ENCODE assay signal across 16 cellular contexts in the genomic region with DNA sequence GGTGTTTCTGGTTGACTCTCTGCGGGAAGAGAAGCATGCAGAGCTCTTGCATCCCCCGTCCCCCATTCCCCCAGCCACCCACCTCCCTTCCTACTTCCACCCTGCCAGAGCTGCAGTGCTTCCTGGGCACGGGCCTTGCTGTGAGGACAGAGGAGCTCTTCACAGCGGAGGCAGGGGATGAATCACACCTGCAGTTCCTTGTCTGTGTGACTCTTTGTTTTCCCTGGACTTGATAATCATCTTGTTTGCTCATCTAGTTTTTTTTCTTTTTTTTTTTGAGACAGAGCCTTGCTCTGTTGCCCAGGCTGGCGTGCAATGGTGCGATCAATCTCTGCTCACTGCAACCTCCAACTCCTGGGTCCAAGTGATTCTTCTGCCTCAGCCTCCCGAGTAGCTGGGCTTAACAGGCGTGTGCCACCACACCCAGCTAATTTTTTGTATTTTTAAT. TPM values are rescaled to one million over a fixed set of nuclear protein-coding genes. Genes with fewer than 3 reads are reported as not detected.
DNase-seq lines count a peak whose midpoint lies in the region; ATAC-seq, FAIRE-seq and TF ChIP-seq lines count a peak whose summit lies in the region.
"Had no signal": no experiment of that assay in that cellular context is flagged by ENCODE, and none has a peak within 500 bp of the region (broad histone marks: within the 10 kb centered on the region; RNA-seq: fewer than 3 reads in every experiment).

No MANE protein-coding gene starts in this region.

- H3K4me3 ChIP-seq in K562, result no peak overlapping the region
- no peak overlapping the region for H3K4me3 ChIP-seq in keratinocyte (ENCODE audit: control insufficient read depth in 2 of 3, extremely low read depth in 1 of 3, insufficient read depth in 2 of 3, low read depth in 1 of 3, low read length in 3 of 3)
- H3K4me3 ChIP-seq: body of pancreas, heart right ventricle, left ventricle myocardium inferior, testis had no signal

- H3K9ac ChIP-seq in K562 (ENCODE audit: insufficient read depth in 1 of 2, low read depth in 2 of 2, low read length in 2 of 2), result no peak overlapping the region; a peak in 1 of 4 replicates
- no peak overlapping the region for H3K9ac ChIP-seq in keratinocyte (ENCODE audit: control insufficient read depth, extremely low read depth, insufficient read depth, low read length)

- intact Hi-C loops in cardiac septum (cut with DNase I), result no loop called here
- intact Hi-C loops in Right ventricle myocardium superior (cut with DNase I), result no loop called here
- intact Hi-C loops in K562 (cut with micrococcal nuclease), result no loop called here

- no peaks in the 10 kb centered on the region for H4K20me1 ChIP-seq in K562 (replicated peaks; ENCODE audit: control insufficient read depth, insufficient read depth, low read length)
- H4K20me1 ChIP-seq in keratinocyte (ENCODE audit: control insufficient read depth, extremely low read depth, insufficient read depth, low read length), result no peaks in the 10 kb centered on the region

- H3K9me1 ChIP-seq in K562 (ENCODE audit: control insufficient read depth, insufficient read depth, low read length) (no peaks in the 10 kb centered on the region), keratinocyte (ENCODE audit: control insufficient read depth, extremely low read depth, insufficient read depth, low read length) (no peaks in the 10 kb centered on the region)

- ATAC-seq in Right ventricle myocardium superior (ENCODE audit: poor library complexity), result no peak
- ATAC-seq in K562, result no peak
- no peak for ATAC-seq in HG03565 (IDR thresholded peaks at IDR 0.05; ENCODE audit: unreplicated experiment)
- ATAC-seq in GM21825 (IDR thresholded peaks at IDR 0.05; ENCODE audit: unreplicated experiment), result no peak
- no peak for ATAC-seq in HG03135 (IDR thresholded peaks at IDR 0.05; ENCODE audit: unreplicated experiment)
- no peak for ATAC-seq in HG03097 (IDR thresholded peaks at IDR 0.05; ENCODE audit: low FRiP score, unreplicated experiment)
- ATAC-seq: body of pancreas, heart right ventricle had no signal

- TF ChIP-seq RAD21 in K562 (CRISPR knock-in tag; conservative IDR thresholded peaks at IDR 0.05 in 1 of 2, IDR thresholded peaks at IDR 0.05 in 1 of 2), result no peak

- H2AFZ ChIP-seq in K562 (ENCODE audit: low read depth, low read length) (no peak overlapping the region), keratinocyte (ENCODE audit: control insufficient read depth, low read length) (no peak overlapping the region)

- in situ Hi-C loops in K562 (cut with MboI), result no loop called here

- H3K36me3 ChIP-seq in K562 (ENCODE audit: control insufficient read depth, insufficient read depth, low read length) (no peaks in the 10 kb centered on the region), keratinocyte (ENCODE audit: control insufficient read depth in 2 of 2, extremely low read depth in 1 of 2, insufficient read depth in 2 of 2, low read length in 2 of 2) (peaks cover 0 to 1% of the 10 kb centered on the region in 2 experiments)

- dilution Hi-C loops in keratinocyte (cut with MboI; ENCODE audit: extremely low pct_ligation_motif_present, low sequenced_read_pairs), result no loop called here

- BruUV-seq in K562 (replicated peaks; lab: Mats Ljungman, UMichigan), result no TSS peak

- TF ChIP-seq EP300 in K562 (IDR thresholded peaks at IDR 0.05; ENCODE audit: low read length), result no peak

- no peaks in the 10 kb centered on the region for H3K27me3 ChIP-seq in K562 (ENCODE audit: control insufficient read depth in 2 of 2, insufficient read depth in 2 of 2, low read length in 2 of 2)
- no peaks in the 10 kb centered on the region for H3K27me3 ChIP-seq in keratinocyte (ENCODE audit: control insufficient read depth, extremely low read depth, insufficient read depth, low read length)
- H3K27me3 ChIP-seq: body of pancreas, heart right ventricle, testis had no signal

- no peak for TF ChIP-seq CTCF in K562 (IDR thresholded peaks at IDR 0.05 in 2 of 3, conservative IDR thresholded peaks at IDR 0.05 in 1 of 3; ENCODE audit: insufficient read depth in 2 of 3, low read depth in 1 of 3, low read length in 3 of 3)
- TF ChIP-seq CTCF in keratinocyte (optimal IDR thresholded peaks at IDR 0.05 in 1 of 3, IDR thresholded peaks at IDR 0.05 in 1 of 3, conservative IDR thresholded peaks at IDR 0.05 in 1 of 3; ENCODE audit: extremely low read depth in 1 of 3, insufficient read depth in 2 of 3, low read length in 3 of 3), result no peak

- 13% methylated on average over 5 of the region's 8 CpGs for WGBS in K562 (ENCODE audit: insufficient coverage, low coverage, missing lambda C conversion rate)

- no peaks in the 10 kb centered on the region; the same call in 1 of the 2 replicates for H3K9me3 ChIP-seq in K562 (replicated peaks; ENCODE audit: control insufficient read depth, insufficient read depth, low read depth, low read length)
- H3K9me3 ChIP-seq in keratinocyte (ENCODE audit: control insufficient read depth, low read depth, low read length), result no peaks in the 10 kb centered on the region
- H3K9me3 ChIP-seq: body of pancreas, testis had no signal

- FAIRE-seq in K562 (lab: Jason Lieb, UNC), result no peak
- peak; percentile 81 for FAIRE-seq in keratinocyte (lab: Jason Lieb, UNC)
- FAIRE-seq: RCC 7860 had no signal

- POLR2A ChIA-PET in K562 (lab: Yijun Ruan, JAX), result interaction anchor here (0.5 kb wide), 1 partner anchor 99 kb away, joined by 4 read pairs; no protein-coding TSS in a partner anchor

- H3K4me2 ChIP-seq in K562 (ENCODE audit: insufficient read depth, low read length) (no peak overlapping the region), keratinocyte (ENCODE audit: control insufficient read depth, extremely low read depth, insufficient read depth, low read depth, low read length) (peak overlapping the region; percentile 18)

- CTCF ChIA-PET in K562 (lab: Yijun Ruan, JAX; ENCODE audit: low intra/inter-chr PET ratio), result interaction anchor here (0.7 kb wide), 1 partner anchor 44 kb away, joined by 5 read pairs; no protein-coding TSS in a partner anchor

- no peaks in the 10 kb centered on the region; a peak in 2 of 5 replicates for H3K4me1 ChIP-seq in K562 (replicated peaks in 1 of 2; ENCODE audit: control insufficient read depth in 2 of 2, insufficient read depth in 2 of 2, low read length in 2 of 2)
- peaks cover 12% of the 10 kb centered on the region for H3K4me1 ChIP-seq in keratinocyte (ENCODE audit: control insufficient read depth, extremely low read depth, insufficient read depth, low read length)

- no peak for TF ChIP-seq POLR2A in K562 (conservative IDR thresholded peaks at IDR 0.05)

- DNase-seq in cardiac septum (ENCODE audit: low spot score) (peak; percentile 33), Right ventricle myocardium superior (no peak), K562 (ENCODE audit: extremely low read depth in 1 of 4, low spot score in 3 of 4) (no peak), keratinocyte (ENCODE audit: low read depth, low spot score) (no peak)
- DNase-seq: activated CD4-positive, alpha-beta memory T cell treated with anti-CD3 and anti-CD28 coated beads, Interleukin-2, amount 10 ng/mL, durations not matched to agents 7 days and 5 days; body of pancreas; heart right ventricle; left ventricle myocardium inferior; NCI-H345; T1000; testis had no signal

- no peak overlapping the region for H3K27ac ChIP-seq in K562 (ENCODE audit: extremely low read depth, low read depth, low read length)
- no peak overlapping the region for H3K27ac ChIP-seq in keratinocyte (ENCODE audit: control insufficient read depth, insufficient read depth, low read length)
- H3K27ac ChIP-seq: body of pancreas, heart right ventricle, left ventricle myocardium inferior had no signal

- H3K79me2 ChIP-seq in K562 (ENCODE audit: control insufficient read depth, insufficient read depth, low read length) (no peaks in the 10 kb centered on the region), keratinocyte (ENCODE audit: control insufficient read depth, insufficient read depth, low read length) (no peaks in the 10 kb centered on the region)

TF ChIP-seq in K562, 482 proteins besides CTCF, POLR2A, EP300 and RAD21 (continues in another document):
- TF ChIP-seq EWSR1 (IDR thresholded peaks at IDR 0.05; ENCODE audit: borderline replicate concordance, low read depth, partially characterized antibody) (no peak), CHD2 (IDR thresholded peaks at IDR 0.05; ENCODE audit: low read depth, low read length) (no peak)

RNA-seq across cellular contexts. Expression of a gene that starts 27.8 kb away (rescaled TPM):
- total RNA-seq in cardiac septum (137 TPM), Right ventricle myocardium superior (159 TPM), K562 (2014; rRNA removed) (29.4 and 29.5 TPM in 2 replicates), K562 (2014; rRNA removed; fragmentation: Illumina TruSeq; extraction: Trizol) (3.3 and 3.7 TPM in 2 replicates), K562 (2015; rRNA removed; fragmentation: Illumina TruSeq; extraction: Trizol) (5.0 and 5.3 TPM in 2 replicates), K562 (2021) (32.9 and 34.8 TPM in 2 replicates)
- total RNA-seq in K562 (2011; cell fraction: chromatin; rRNA removed; ENCODE audit: low replicate concordance), result 19.3 and 49.4 TPM in 2 replicates
- 48.4 and 58.8 TPM in 2 replicates for total RNA-seq in K562 (2011; cell fraction: nucleolus; rRNA removed)
- total RNA-seq in K562 (2011; cell fraction: nucleoplasm; rRNA removed), result 30.0 and 36.6 TPM in 2 replicates
- polyA plus RNA-seq in K562 (2011; rRNA removed) (15.4 and 20.4 TPM in 2 replicates), K562 (2014; fragmentation: Illumina TruSeq; extraction: Trizol) (4.0 and 4.3 TPM in 2 replicates), K562 (2014; fragmentation: Nextera tagmentation; extraction: Ambion mirVana) (under 1 TPM; 0.04 to 0.06 TPM), K562 (2014; rRNA removed) (27.5 and 29.9 TPM in 2 replicates), keratinocyte (3.5 to 9.6 TPM (median 4.9 TPM) in 3 replicates)
- 26.0 and 97.0 TPM in 2 replicates for polyA plus RNA-seq in K562 (2011; cell fraction: cytosol; rRNA removed)
- polyA plus RNA-seq in K562 (2011; cell fraction: nucleus; rRNA removed), result 106 and 194 TPM in 2 replicates
- polyA plus RNA-seq in K562 (2012), result 12.9 and 30.7 TPM in 2 replicates
- polyA minus RNA-seq in K562 (2011; rRNA and poly(A)+ RNA removed), result 3.5 and 3.7 TPM in 2 replicates
- 7.4 and 12.8 TPM in 2 replicates for polyA minus RNA-seq in K562 (2011; cell fraction: cytosol; rRNA and poly(A)+ RNA removed)
- 18.6 and 23.2 TPM in 2 replicates for polyA minus RNA-seq in K562 (2011; cell fraction: nucleus; rRNA and poly(A)+ RNA removed)
- 8.2 TPM for polyA plus RNA-seq in keratinocyte (2011; ENCODE audit: low read depth)
- 1.6 and 13.9 TPM in 2 replicates for polyA plus RNA-seq in keratinocyte (2011; cell fraction: cytosol; rRNA removed)
- 14.2 and 23.3 TPM in 2 replicates for polyA plus RNA-seq in keratinocyte (2011; cell fraction: nucleus; rRNA removed)
- 7.5 and 17.3 TPM in 2 replicates for polyA plus RNA-seq in keratinocyte (2012; ENCODE audit: low replicate concordance)
- polyA minus RNA-seq in keratinocyte, result 2.9 to 3.9 TPM (median 3.1 TPM) in 3 replicates
- polyA minus RNA-seq in keratinocyte (2011; cell fraction: cytosol; rRNA and poly(A)+ RNA removed), result 19.6 TPM
- 8.9 and 9.6 TPM in 2 replicates for polyA minus RNA-seq in keratinocyte (2011; cell fraction: nucleus; rRNA and poly(A)+ RNA removed)
